In the genomic region with DNA sequence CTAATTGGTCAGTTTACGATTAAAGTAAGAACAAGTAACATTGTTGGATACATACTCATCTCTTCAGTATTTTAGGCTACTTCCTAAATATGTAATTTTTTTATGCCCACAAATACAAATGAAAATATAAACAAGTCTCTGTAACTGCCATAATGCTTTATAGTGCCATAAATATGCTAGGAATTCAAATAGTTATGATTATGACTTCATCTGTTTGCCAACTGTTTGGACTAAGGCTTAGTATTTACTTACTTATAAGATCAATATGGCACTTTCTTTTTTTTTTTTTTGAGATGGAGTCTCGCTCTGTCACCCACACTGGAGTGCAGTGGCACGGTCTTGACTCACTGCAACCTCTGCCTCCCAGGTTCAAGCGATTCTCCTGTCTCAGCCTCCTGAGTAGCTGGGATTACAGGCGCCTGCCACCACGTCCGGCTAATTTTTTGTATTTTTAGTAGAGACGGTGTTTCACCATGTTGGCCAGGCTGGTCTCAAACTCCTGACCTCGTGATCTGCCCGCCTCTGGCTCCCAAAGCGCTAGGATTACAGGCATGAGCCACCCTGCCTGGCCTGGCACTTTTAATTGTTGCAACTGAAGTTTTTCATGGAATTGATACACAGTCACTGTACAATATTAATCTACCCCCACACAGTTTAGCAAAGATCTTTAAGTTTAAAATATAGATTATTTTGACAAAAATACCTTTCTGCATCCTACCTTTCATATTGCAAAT, we compare ENCODE assay signal across 8 cellular contexts. TPM values are rescaled to one million over a fixed set of nuclear protein-coding genes. Genes with fewer than 3 reads are reported as not detected.
A peak's percentile ranks its signal among the peaks of the same experiment; 100 is the strongest.
DNase-seq lines count a peak whose midpoint lies in the region; ATAC-seq, FAIRE-seq and TF ChIP-seq lines count a peak whose summit lies in the region.
"Not testable (repeated sequence)": the region's sequence is repeated elsewhere in the genome, so short reads cannot be mapped to it uniquely, and the experiment has no call there.

No MANE protein-coding gene starts in this region.

- H3K56ac ChIP-seq in H9 (ENCODE audit: insufficient read length, low read depth, low read length) = not testable (repeated sequence)
- peak overlapping the region; percentile 50 for H3K56ac ChIP-seq in mesendoderm (ENCODE audit: low read length)

- not testable (repeated sequence) for H3K36me3 ChIP-seq in RWPE2 (ENCODE audit: low read depth); mesendoderm (ENCODE audit: control insufficient read depth, insufficient read depth, low read length); skeletal muscle satellite cell (ENCODE audit: insufficient read depth, low read length)

- H4K8ac ChIP-seq in H9 (replicated peaks; ENCODE audit: insufficient read length, low read depth, low read length); mesendoderm (ENCODE audit: low read depth, low read length): not testable (repeated sequence)

- H2BK15ac ChIP-seq in H9 (ENCODE audit: low read depth, low read length); mesendoderm (replicated peaks; ENCODE audit: low read depth): not testable (repeated sequence)

- ATAC-seq in RWPE2 (ENCODE audit: low read depth) = peak; percentile 29; the same call in 1 of the 3 replicates

- TF ChIP-seq CTCF in D721Med (IDR thresholded peaks at IDR 0.05; ENCODE audit: insufficient read depth, missing control alignments); H9 (conservative IDR thresholded peaks at IDR 0.05); LNCaP clone FGC (IDR thresholded peaks at IDR 0.05; ENCODE audit: control insufficient read depth, extremely low read depth, insufficient read depth); RWPE2 (IDR thresholded peaks at IDR 0.05; ENCODE audit: poor library complexity, severe bottlenecking): not testable (repeated sequence)

- H3K9me3 Mint-ChIP-seq in H9 = not testable (repeated sequence)

- H3K27ac ChIP-seq in H9 (ENCODE audit: insufficient read length, low read depth, low read length); RWPE2 (ENCODE audit: poor library complexity, severe bottlenecking); mesendoderm (ENCODE audit: low read depth, low read length): not testable (repeated sequence)

- not testable (repeated sequence) for H3K23me2 ChIP-seq in H9 (ENCODE audit: insufficient read length, low read depth, low read length, poor library complexity, severe bottlenecking)

- H4K20me1 ChIP-seq in H9 (ENCODE audit: control insufficient read depth, insufficient read depth, insufficient read length) = not testable (repeated sequence)

- not testable (repeated sequence) for H3K4ac ChIP-seq in H9 (ENCODE audit: low read depth, low read length)
- peak overlapping the region; percentile 55 for H3K4ac ChIP-seq in mesendoderm (ENCODE audit: low read depth, low read length)

- not testable (repeated sequence) for H3K4me2 ChIP-seq in H9 (ENCODE audit: insufficient read depth, insufficient read length, low read length); mesendoderm (ENCODE audit: low read length)
- H3K4me2 ChIP-seq in skeletal muscle satellite cell (ENCODE audit: low read length) = peak overlapping the region; percentile 45

- not testable (repeated sequence) for H2BK20ac ChIP-seq in H9 (ENCODE audit: low read depth, low read length, poor library complexity, severe bottlenecking)

- H3K14ac ChIP-seq in H9 (ENCODE audit: insufficient read depth, low read length) = not testable (repeated sequence)

- not testable (repeated sequence) for H3K4me1 ChIP-seq in H9 (ENCODE audit: insufficient read depth, low read length); RWPE2 (ENCODE audit: insufficient read depth, poor library complexity, severe bottlenecking)
- H3K4me1 ChIP-seq in mesendoderm (ENCODE audit: control insufficient read depth, low read depth, low read length) (peaks cover 10% of the 10 kb centered on the region), skeletal muscle satellite cell (ENCODE audit: control insufficient read depth, insufficient read depth, low read length) (peaks cover 23% of the 10 kb centered on the region)

- not testable (repeated sequence) for H3K4me3 ChIP-seq in LNCaP clone FGC (ENCODE audit: low read depth, low read length); RWPE2 (ENCODE audit: severe bottlenecking); mesendoderm (ENCODE audit: low read length); skeletal muscle satellite cell (ENCODE audit: low read length)

- not testable (repeated sequence) for H3K79me2 ChIP-seq in H9 (ENCODE audit: insufficient read depth, low read length)
- peaks cover 16% of the 10 kb centered on the region for H3K79me2 ChIP-seq in mesendoderm (ENCODE audit: control insufficient read depth, insufficient read depth, low read length)

- not testable (repeated sequence) for H2AFZ ChIP-seq in H9 (ENCODE audit: low read length)

- not testable (repeated sequence) for H4K5ac ChIP-seq in H9 (ENCODE audit: insufficient read length, low read depth, low read length); mesendoderm (ENCODE audit: low read length)

- not testable (repeated sequence) for H2BK5ac ChIP-seq in H9 (ENCODE audit: insufficient read length, low read length); mesendoderm (ENCODE audit: low read length)

- H3K9ac ChIP-seq in H9 (ENCODE audit: extremely low read depth, insufficient read length, low read length); mesendoderm (ENCODE audit: low read length); skeletal muscle satellite cell (ENCODE audit: low read depth, low read length): not testable (repeated sequence)

- H3K23ac ChIP-seq in H9 (ENCODE audit: insufficient read length, low read depth, low read length); mesendoderm (ENCODE audit: low read length): not testable (repeated sequence)

- not testable (repeated sequence) for H3K9me3 ChIP-seq in H9 (ENCODE audit: control insufficient read depth, low read depth, low read length); RWPE2 (ENCODE audit: severe bottlenecking); skeletal muscle satellite cell (replicated peaks; ENCODE audit: low read length)

- not testable (repeated sequence) for H2BK12ac ChIP-seq in H9 (ENCODE audit: insufficient read length, low read depth, low read length)

- H3K18ac ChIP-seq in H9 (ENCODE audit: insufficient read length, low read depth, low read length); mesendoderm (ENCODE audit: low read length): not testable (repeated sequence)

- H2BK120ac ChIP-seq in H9 (ENCODE audit: low read depth, low read length, poor library complexity, severe bottlenecking); mesendoderm (ENCODE audit: low read depth, low read length): not testable (repeated sequence)

- DNase-seq in D721Med (ENCODE audit: insufficient read length, low spot score); H9; RWPE2 (ENCODE audit: low spot score); mesendoderm: not testable (repeated sequence)
- peak; percentile 67 for DNase-seq in LNCaP clone FGC (ENCODE audit: low read depth)
- DNase-seq in amniotic epithelial cell (ENCODE audit: low read depth) = peak; percentile 36
- DNase-seq in erythroblast (lab: John Stamatoyannopoulos, UW) = peak; percentile 23 to 38

- H4K91ac ChIP-seq in H9 (ENCODE audit: insufficient read length, low read depth, low read length) = not testable (repeated sequence)

- H3K27ac Mint-ChIP-seq in H9 = peak overlapping the region in 2 of 3 experiments; percentile 28 to 72; a peak in 2 of 7 replicates

- no CpG with 5 or more reads among the region's 11 CpGs for WGBS in H9 (ENCODE audit: extremely low coverage, insufficient read length, low lambda C conversion rate)
- WGBS in mesendoderm (ENCODE audit: extremely low coverage, insufficient coverage, low lambda C conversion rate) = no CpG with 5 or more reads among the region's 11 CpGs

- H3K79me1 ChIP-seq in H9 (ENCODE audit: insufficient read depth, low read depth, low read length, poor library complexity, severe bottlenecking) = not testable (repeated sequence)
- H3K79me1 ChIP-seq in mesendoderm (ENCODE audit: low read length) = peaks cover 10% of the 10 kb centered on the region

- not testable (repeated sequence) for TF ChIP-seq POLR2A in erythroblast (IDR thresholded peaks at IDR 0.05; ENCODE audit: low read length)

- not testable (repeated sequence) for H3T11ph ChIP-seq in H9 (ENCODE audit: low read length)

- H3K36me3 Mint-ChIP-seq in H9 (ENCODE audit: insufficient read depth in 1 of 3, low read depth in 3 of 3) = not testable (repeated sequence)

- H3K27me3 Mint-ChIP-seq in H9 (ENCODE audit: low read depth) = not testable (repeated sequence)

- peak; percentile 61 for FAIRE-seq in D721Med (lab: Jason Lieb, UNC)

- H3K27me3 ChIP-seq in H9 (ENCODE audit: insufficient read depth, low read length); RWPE2 (ENCODE audit: insufficient read depth, poor library complexity, severe bottlenecking); mesendoderm (ENCODE audit: insufficient read depth, low read length, poor library complexity); skeletal muscle satellite cell (ENCODE audit: control insufficient read depth, insufficient read depth, low read length): not testable (repeated sequence)

- H3K4me1 Mint-ChIP-seq in H9 = peaks cover 20 to 24% of the 10 kb centered on the region in 2 experiments

- H3K4me3 Mint-ChIP-seq in H9 = not testable (repeated sequence)

- H2AK5ac ChIP-seq in H9 (ENCODE audit: insufficient read length, low read length); mesendoderm (ENCODE audit: low read length): not testable (repeated sequence)

RNA-seq across cellular contexts. Expression of a gene that starts 23.8 kb away (rescaled TPM):
- total RNA-seq in H9 (2021) = 30.8 and 35.3 TPM in 2 replicates
- 15.3 TPM for polyA plus RNA-seq in mesendoderm (2013, experiment 1 of 2)
- polyA plus RNA-seq in mesendoderm (2013, experiment 2 of 2) = 14.4 TPM
- total RNA-seq in skeletal muscle satellite cell (2012; rRNA removed) = 29.2 and 34.7 TPM in 2 replicates
